In genomic region chr9:101792475-101792874, GRCh38 we compare ENCODE assay signal across 24 cellular contexts. TPM values are rescaled to one million over a fixed set of nuclear protein-coding genes. Genes with fewer than 3 reads are reported as not detected.
"Had no signal": no experiment of that assay in that cellular context is flagged by ENCODE, and none has a peak within 500 bp of the region (broad histone marks: within the 10 kb centered on the region; RNA-seq: fewer than 3 reads in every experiment).

No MANE protein-coding gene starts in this region.

- H3K4me3 Mint-ChIP-seq: activated naive CD8-positive, alpha-beta T cell; activated T-cell treated with anti-CD3 and anti-CD28 coated beads, Interleukin-2, amount 50 U/mL, for 72 hours; central memory CD8-positive, alpha-beta T cell; dendritic cell treated with granulocyte-macrophage colony-stimulating factor and Interleukin-4, amounts not matched to agents 40 ng/mL and 50 ng/mL, for 4 days; endodermal cell; mesothelial cell of epicardium; naive B cell; nephron progenitor cell; type B pancreatic cell had no signal

- H3K4me1 Mint-ChIP-seq: central memory CD8-positive, alpha-beta T cell; endodermal cell; mesothelial cell of epicardium; naive B cell; nephron progenitor cell had no signal

- H3K27me3 ChIP-seq: esophagus muscularis mucosa, foreskin keratinocyte, heart left ventricle, spleen, uterus had no signal

- H3K27ac Mint-ChIP-seq: activated naive CD8-positive, alpha-beta T cell; activated T-cell treated with anti-CD3 and anti-CD28 coated beads, Interleukin-2, amount 50 U/mL, for 72 hours; dendritic cell treated with granulocyte-macrophage colony-stimulating factor and Interleukin-4, amounts not matched to agents 40 ng/mL and 50 ng/mL, for 4 days; endodermal cell; mesothelial cell of epicardium; naive B cell; nephron progenitor cell; type B pancreatic cell had no signal

- H3K9me3 ChIP-seq: neutrophil, spleen, thoracic aorta, uterus had no signal

- H3K36me3 ChIP-seq: esophagus muscularis mucosa, heart left ventricle, neutrophil, spleen, thoracic aorta, uterus had no signal

- H3K4me1 ChIP-seq: foreskin keratinocyte, heart left ventricle, spleen, uterus had no signal

- H3K4me3 ChIP-seq: esophagus muscularis mucosa, heart left ventricle, spleen, thoracic aorta, uterus had no signal

- ATAC-seq: heart left ventricle had no signal

- H3K27me3 Mint-ChIP-seq: central memory CD8-positive, alpha-beta T cell; dendritic cell treated with granulocyte-macrophage colony-stimulating factor and Interleukin-4, amounts not matched to agents 40 ng/mL and 50 ng/mL, for 4 days; naive B cell; type B pancreatic cell had no signal

- DNase-seq: activated CD4-positive, alpha-beta T cell treated with anti-CD3 and anti-CD28 coated beads for 4 hours; activated CD4-positive, alpha-beta T cell treated with anti-CD3 and anti-CD28 coated beads, Interleukin-2, amount 50 U/mL, for 4 hours; activated naive CD4-positive, alpha-beta T cell; activated T-cell treated with anti-CD3 and anti-CD28 coated beads for 4 hours; heart left ventricle; naive B cell; spleen; stimulated activated naive CD4-positive, alpha-beta T cell treated with Interleukin-2 at 50 U/mL for 16 hours; uterus had no signal

- H3K27ac ChIP-seq: esophagus muscularis mucosa, foreskin keratinocyte, heart left ventricle, neutrophil, spleen, thoracic aorta, uterus had no signal

- H3K36me3 Mint-ChIP-seq: activated naive CD8-positive, alpha-beta T cell; mesothelial cell of epicardium; naive B cell; type B pancreatic cell had no signal

- H3K9me3 Mint-ChIP-seq: activated T-cell treated with anti-CD3 and anti-CD28 coated beads, Interleukin-2, amount 50 U/mL, for 72 hours; dendritic cell treated with granulocyte-macrophage colony-stimulating factor and Interleukin-4, amounts not matched to agents 40 ng/mL and 50 ng/mL, for 4 days; endodermal cell; mesothelial cell of epicardium; nephron progenitor cell; type B pancreatic cell had no signal

RNA-seq across cellular contexts. Expression of gene GRIN3A, which starts 54.0 kb away (rescaled TPM):
- total RNA-seq: activated T-cell treated with anti-CD3 and anti-CD28 coated beads, Interleukin-2, amount 50 U/mL, for 72 hours; bronchial epithelial cell; endodermal cell; foreskin keratinocyte; kidney epithelial cell; lower leg skin had no signal
- polyA plus RNA-seq: foreskin keratinocyte had no signal
